22 cellular contexts compared by ENCODE assay signal in genomic region chr17:11391134-11391533, GRCh38.
A peak's percentile ranks its signal among the peaks of the same experiment; 100 is the strongest.
DNase-seq lines count a peak whose midpoint lies in the region; ATAC-seq, FAIRE-seq and TF ChIP-seq lines count a peak whose summit lies in the region.
"Had no signal": no experiment of that assay in that cellular context is flagged by ENCODE, and none has a peak within 500 bp of the region (broad histone marks: within the 10 kb centered on the region; RNA-seq: fewer than 3 reads in every experiment).

No MANE protein-coding gene starts in this region.

- no peaks in the 10 kb centered on the region for H3K27me3 ChIP-seq in endodermal cell (ENCODE audit: control insufficient read depth, insufficient read depth, low read length, poor library complexity, severe bottlenecking)
- H3K27me3 ChIP-seq in HepG2 (ENCODE audit: control insufficient read depth in 1 of 2, insufficient read depth in 2 of 2, low read length in 2 of 2): no peaks in the 10 kb centered on the region; a peak in 2 of 5 replicates
- no peaks in the 10 kb centered on the region for H3K27me3 ChIP-seq in brain microvascular endothelial cell (replicated peaks)
- H3K27me3 ChIP-seq in dorsolateral prefrontal cortex: no peaks in the 10 kb centered on the region
- H3K27me3 ChIP-seq: tibial artery had no signal

- TF ChIP-seq EP300 in HepG2 (IDR thresholded peaks at IDR 0.05; ENCODE audit: low read depth in 2 of 2, low read length in 2 of 2) (no peak), HepG2 (CRISPR knock-in tag; IDR thresholded peaks at IDR 0.05; ENCODE audit: borderline replicate concordance) (no peak)

- TF ChIP-seq POLR2A in HepG2 (IDR thresholded peaks at IDR 0.05; ENCODE audit: insufficient read depth in 1 of 2, low read depth in 2 of 2, low read length in 2 of 2): no peak

- in situ Hi-C loops in HepG2 (cut with HindIII; ENCODE audit: extremely low pct_ligation_motif_present, low pct_unique_long_range_greater_than_20kb) (no loop called here), brain microvascular endothelial cell (cut with HindIII; ENCODE audit: low pct_ligation_motif_present, low sequenced_read_pairs) (no loop called here)

- H3K4me1 ChIP-seq in endodermal cell (ENCODE audit: control insufficient read depth, insufficient read depth, low read length): no peaks in the 10 kb centered on the region
- H3K4me1 ChIP-seq in HepG2 (ENCODE audit: insufficient read depth, low read length): no peaks in the 10 kb centered on the region
- H3K4me1 ChIP-seq: tibial artery had no signal

- H3K9ac ChIP-seq in endodermal cell (ENCODE audit: extremely low read depth, low read length, poor library complexity, severe bottlenecking) (no peak overlapping the region), HepG2 (ENCODE audit: insufficient read depth, low read depth, low read length) (no peak overlapping the region)
- H3K9ac ChIP-seq: GM23248 had no signal

- no peaks in the 10 kb centered on the region for H3K27me3 Mint-ChIP-seq in endodermal cell (ENCODE audit: insufficient read depth)
- H3K27me3 Mint-ChIP-seq: activated naive CD4-positive, alpha-beta T cell treated with anti-CD3 and anti-CD28 coated beads, Interleukin-2, amount 10 ng/mL, durations not matched to agents 7 days and 5 days; effector memory CD8-positive, alpha-beta T cell; memory B cell; naive thymus-derived CD4-positive, alpha-beta T cell had no signal

- ATAC-seq in HepG2: peak; percentile 38; the same call in 1 of the 3 replicates
- no peak for ATAC-seq in GM21786 (IDR thresholded peaks at IDR 0.05; ENCODE audit: unreplicated experiment)
- ATAC-seq: activated T-cell treated with anti-CD3 and anti-CD28 coated beads, Interleukin-2, amount 50 U/mL, for 4 hours; effector memory CD8-positive, alpha-beta T cell; naive thymus-derived CD4-positive, alpha-beta T cell; stimulated activated naive CD8-positive, alpha-beta T cell treated with anti-CD3 and anti-CD28 coated beads, Interleukin-15, Interleukin-2, amounts not matched to agents 100 U/mL and 50 U/mL, for 24 hours had no signal

- H3K79me2 ChIP-seq in HepG2 (ENCODE audit: insufficient read depth, low read length): no peaks in the 10 kb centered on the region

- no peaks in the 10 kb centered on the region for H3K9me3 Mint-ChIP-seq in endodermal cell
- H3K9me3 Mint-ChIP-seq: activated T-cell treated with anti-CD3 and anti-CD28 coated beads, Interleukin-2, amount 50 U/mL, for 4 hours had no signal

- WGBS in endodermal cell (ENCODE audit: insufficient coverage in 1 of 2, insufficient read length in 1 of 2), 2 experiments: 74 to 88% methylated on average over 2 to 4 of the region's 4 CpGs
- 14% methylated on average over 4 of the region's 4 CpGs for WGBS in HepG2 (ENCODE audit: low lambda C conversion rate)

- peak; percentile 36 for DNase-seq in D341Med (ENCODE audit: low spot score)
- peak; percentile 88 for DNase-seq in endodermal cell
- peak; percentile 3 for DNase-seq in HepG2 (ENCODE audit: low spot score)
- no peak for DNase-seq in NCI-H345 (lab: John Stamatoyannopoulos, UW)
- no peak for DNase-seq in brain microvascular endothelial cell
- DNase-seq in dorsolateral prefrontal cortex: no peak
- DNase-seq: activated naive CD4-positive, alpha-beta T cell treated with anti-CD3 and anti-CD28 coated beads, Interleukin-2, amount 10 ng/mL, durations not matched to agents 7 days and 5 days; activated T-cell treated with anti-CD3 and anti-CD28 coated beads, Interleukin-2, amount 50 U/mL, for 4 hours; aorta; effector memory CD8-positive, alpha-beta T cell; EL; GM23248; naive thymus-derived CD4-positive, alpha-beta T cell; NCI-H2081 treated with DMSO at 0.1 percent for 48 hours; NCI-H524; posterior cingulate gyrus; stimulated activated CD4-positive, alpha-beta T cell treated with anti-CD3 and anti-CD28 coated beads, Interleukin-2, amount 100 ng/mL, for 24 hours; stimulated activated naive CD8-positive, alpha-beta T cell treated with anti-CD3 and anti-CD28 coated beads, Interleukin-15, Interleukin-2, amounts not matched to agents 100 U/mL and 50 U/mL, for 24 hours; tibial artery had no signal

- H3K36me3 Mint-ChIP-seq in endodermal cell (ENCODE audit: low read depth): no peaks in the 10 kb centered on the region
- H3K36me3 Mint-ChIP-seq: activated naive CD4-positive, alpha-beta T cell treated with anti-CD3 and anti-CD28 coated beads, Interleukin-2, amount 10 ng/mL, durations not matched to agents 7 days and 5 days; memory B cell; naive thymus-derived CD4-positive, alpha-beta T cell had no signal

- H3K9me3 ChIP-seq in endodermal cell (ENCODE audit: control insufficient read depth, low read length): no peaks in the 10 kb centered on the region
- no peaks in the 10 kb centered on the region for H3K9me3 ChIP-seq in HepG2 (ENCODE audit: low read length)
- H3K9me3 ChIP-seq: tibial artery had no signal

- no peak overlapping the region for H3K27ac Mint-ChIP-seq in endodermal cell
- H3K27ac Mint-ChIP-seq: activated naive CD4-positive, alpha-beta T cell treated with anti-CD3 and anti-CD28 coated beads, Interleukin-2, amount 10 ng/mL, durations not matched to agents 7 days and 5 days; effector memory CD8-positive, alpha-beta T cell; memory B cell; naive thymus-derived CD4-positive, alpha-beta T cell had no signal

- POLR2A ChIA-PET in HepG2 (lab: Yijun Ruan, JAX): no interaction called here

- BruUV-seq in HepG2 (replicated peaks; lab: Mats Ljungman, UMichigan): no TSS peak

- no peak overlapping the region for H3K4me3 ChIP-seq in endodermal cell (ENCODE audit: low read length)
- no peak overlapping the region for H3K4me3 ChIP-seq in HepG2 (replicated peaks in 1 of 3; ENCODE audit: insufficient read depth in 1 of 3, low read depth in 2 of 3, low read length in 3 of 3)
- no peak overlapping the region for H3K4me3 ChIP-seq in brain microvascular endothelial cell (ENCODE audit: low read depth, low read length)
- H3K4me3 ChIP-seq in dorsolateral prefrontal cortex: no peak overlapping the region
- H3K4me3 ChIP-seq: GM23248, tibial artery had no signal

- TF ChIP-seq CTCF in LNCAP (IDR thresholded peaks at IDR 0.05) (peak; percentile 41), endodermal cell (conservative IDR thresholded peaks at IDR 0.05) (peak; percentile 83), HepG2 (CRISPR knock-in tag; IDR thresholded peaks at IDR 0.05) (peak; percentile 32), brain microvascular endothelial cell (IDR thresholded peaks at IDR 0.05; ENCODE audit: low read depth, low read length, missing control alignments) (no peak), dorsolateral prefrontal cortex (IDR thresholded peaks at IDR 0.05 in 54 of 56, conservative IDR thresholded peaks at IDR 0.05 in 2 of 56; ENCODE audit: low read depth in 1 of 56, partially characterized antibody in 56 of 56) (peak in 2 of 56 donors; percentile 7 to 11)

- FAIRE-seq in HepG2 (lab: Jason Lieb, UNC): no peak

- TF ChIP-seq RAD21 in HepG2 (CRISPR knock-in tag; IDR thresholded peaks at IDR 0.05): no peak

- no peaks in the 10 kb centered on the region for H3K36me3 ChIP-seq in endodermal cell (ENCODE audit: control insufficient read depth, insufficient read depth, low read length)
- H3K36me3 ChIP-seq in HepG2 (replicated peaks in 1 of 2; ENCODE audit: control insufficient read depth in 1 of 2, insufficient read depth in 2 of 2, low read length in 2 of 2): no peaks in the 10 kb centered on the region
- no peaks in the 10 kb centered on the region for H3K36me3 ChIP-seq in brain microvascular endothelial cell (replicated peaks)
- H3K36me3 ChIP-seq: tibial artery had no signal

- no peaks in the 10 kb centered on the region for H4K20me1 ChIP-seq in HepG2 (ENCODE audit: insufficient read depth, low read length)

- H3K27ac ChIP-seq in endodermal cell (ENCODE audit: low read depth, low read length): no peak overlapping the region
- no peak overlapping the region for H3K27ac ChIP-seq in HepG2 (ENCODE audit: extremely low read length, insufficient read depth, low read length)
- no peak overlapping the region for H3K27ac ChIP-seq in brain microvascular endothelial cell
- no peak overlapping the region for H3K27ac ChIP-seq in dorsolateral prefrontal cortex
- H3K27ac ChIP-seq: GM23248, tibial artery had no signal

- CTCF ChIA-PET in HepG2 (lab: Yijun Ruan, JAX; ENCODE audit: low intra/inter-chr PET ratio, low total read pairs): no interaction called here

- no peak overlapping the region for H3K4me2 ChIP-seq in HepG2 (ENCODE audit: low read depth, low read length)

- H2AFZ ChIP-seq in HepG2 (ENCODE audit: low read length): no peak overlapping the region
- H2AFZ ChIP-seq: GM23248 had no signal

- intact Hi-C loops in HepG2 (cut with micrococcal nuclease; ENCODE audit: unreplicated experiment) (no loop called here), dorsolateral prefrontal cortex (cut with DNase I) (no loop called here)

- peaks cover 20% of the 10 kb centered on the region for H3K4me1 Mint-ChIP-seq in endodermal cell
- H3K4me1 Mint-ChIP-seq: activated naive CD4-positive, alpha-beta T cell treated with anti-CD3 and anti-CD28 coated beads, Interleukin-2, amount 10 ng/mL, durations not matched to agents 7 days and 5 days; memory B cell; naive thymus-derived CD4-positive, alpha-beta T cell had no signal

- no peak overlapping the region for H3K4me3 Mint-ChIP-seq in endodermal cell
- H3K4me3 Mint-ChIP-seq: activated naive CD4-positive, alpha-beta T cell treated with anti-CD3 and anti-CD28 coated beads, Interleukin-2, amount 10 ng/mL, durations not matched to agents 7 days and 5 days; activated T-cell treated with anti-CD3 and anti-CD28 coated beads, Interleukin-2, amount 50 U/mL, for 4 hours; effector memory CD8-positive, alpha-beta T cell; memory B cell; naive thymus-derived CD4-positive, alpha-beta T cell had no signal

TF ChIP-seq in HepG2, 621 proteins besides CTCF, POLR2A, EP300 and RAD21:
- TF ChIP-seq STAG1 (CRISPR knock-in tag; IDR thresholded peaks at IDR 0.05) (peak; percentile 38), ZBTB39 (CRISPR knock-in tag; IDR thresholded peaks at IDR 0.05) (no peak)
TF ChIP-seq in HepG2: peak in this region for 1.

Comparison
In these comparisons a context has a peak if more than half of its experiments do, and no peak if none do; other contexts are left out.
1. DNase-seq: peak in D341Med (single experiment), endodermal cell (single experiment) and HepG2 (single experiment); none in NCI-H345 (single experiment), brain microvascular endothelial cell (single experiment) and dorsolateral prefrontal cortex (0 of 10).